ENCODE assay signal across 16 cellular contexts in the genomic region with DNA sequence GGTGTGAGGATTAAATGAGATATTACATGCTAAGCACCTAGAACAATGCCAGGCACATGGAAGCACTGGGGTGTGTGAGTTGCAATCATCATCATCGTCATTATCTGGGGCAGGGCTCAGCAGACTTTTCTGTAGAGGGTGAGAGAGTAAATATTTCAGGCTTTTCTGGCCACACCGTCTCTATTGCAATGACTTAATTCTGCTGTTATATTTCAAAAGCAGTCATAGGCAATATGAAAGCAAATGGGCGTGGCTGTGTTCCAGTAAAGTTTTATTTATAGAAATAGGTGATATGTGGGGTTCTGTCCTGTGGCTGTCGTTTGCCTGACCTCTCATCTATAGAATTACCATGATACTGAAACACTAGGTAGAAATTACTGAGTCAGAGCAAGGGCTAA.
A peak's percentile ranks its signal among the peaks of the same experiment; 100 is the strongest.
DNase-seq lines count a peak whose midpoint lies in the region; ATAC-seq and TF ChIP-seq lines count a peak whose summit lies in the region.
"Had no signal": no experiment of that assay in that cellular context is flagged by ENCODE, and none has a peak within 500 bp of the region (broad histone marks: within the 10 kb centered on the region; RNA-seq: fewer than 3 reads in every experiment).

No MANE protein-coding gene starts in this region.

- H3K27me3 ChIP-seq in breast epithelium (no peaks in the 10 kb centered on the region), left lung (no peaks in the 10 kb centered on the region), stomach (no peaks in the 10 kb centered on the region)
- H3K27me3 ChIP-seq: pancreas had no signal

- no peak for ATAC-seq in left lung

- H3K36me3 Mint-ChIP-seq in CD14-positive monocyte: peaks cover 0 to 4% of the 10 kb centered on the region in 2 donors
- H3K36me3 Mint-ChIP-seq: CD8-positive, alpha-beta memory T cell; IgD-negative memory B cell had no signal

- peaks cover 0 to 7% (median 0%) of the 10 kb centered on the region in 3 donors for H3K27me3 Mint-ChIP-seq in CD14-positive monocyte (ENCODE audit: low read depth in 3 of 3)

- peak overlapping the region; percentile 83 to 85 for H3K27ac ChIP-seq in breast epithelium
- H3K27ac ChIP-seq in left lung: peak overlapping the region; percentile 43 to 83
- H3K27ac ChIP-seq in stomach: peak overlapping the region in 4 of 5 donors; percentile 81 to 85 (median 84)

- peaks cover 0 to 18% of the 10 kb centered on the region in 2 donors for H3K4me1 ChIP-seq in breast epithelium
- peaks cover 34 to 60% of the 10 kb centered on the region in 2 donors for H3K4me1 ChIP-seq in left lung
- H3K4me1 ChIP-seq in stomach: peaks cover 27 to 66% (median 46%) of the 10 kb centered on the region in 4 donors

- WGBS in stomach, 5 donors: 45 to 60% (median 57%) methylated on average over 4 of the region's 4 CpGs

- peak overlapping the region; percentile 86 to 96 (median 94) for H3K27ac Mint-ChIP-seq in CD14-positive monocyte
- H3K27ac Mint-ChIP-seq: IgD-negative memory B cell had no signal

- no peak for TF ChIP-seq CTCF in CD14-positive monocyte (IDR thresholded peaks at IDR 0.05)
- TF ChIP-seq CTCF in breast epithelium (IDR thresholded peaks at IDR 0.05): no peak
- no peak for TF ChIP-seq CTCF in left lung (IDR thresholded peaks at IDR 0.05)
- TF ChIP-seq CTCF in stomach (IDR thresholded peaks at IDR 0.05): no peak

- H3K36me3 ChIP-seq in breast epithelium (no peaks in the 10 kb centered on the region), left lung (peaks cover 0 to 6% of the 10 kb centered on the region in 2 donors), stomach (no peaks in the 10 kb centered on the region)
- H3K36me3 ChIP-seq: pancreas had no signal

- intact Hi-C loops in CD14-positive monocyte (cut with micrococcal nuclease): no loop called here
- intact Hi-C loops in breast epithelium (cut with DNase I; ENCODE audit: low total_unique reads): no loop called here
- intact Hi-C loops in left lung (cut with DNase I): no loop called here
- intact Hi-C loops in stomach (cut with DNase I; ENCODE audit: low total_unique reads): no loop called here

- no peak overlapping the region for H3K4me3 Mint-ChIP-seq in CD14-positive monocyte
- H3K4me3 Mint-ChIP-seq: CD8-positive, alpha-beta memory T cell; IgD-negative memory B cell had no signal

- H3K9me3 ChIP-seq in breast epithelium (no peaks in the 10 kb centered on the region), left lung (no peaks in the 10 kb centered on the region), stomach (no peaks in the 10 kb centered on the region)
- H3K9me3 ChIP-seq: pancreas had no signal

- DNase-seq in CD14-positive monocyte (ENCODE audit: low spot score) (no peak), breast epithelium (ENCODE audit: low spot score in 2 of 2) (no peak), left lung (no peak), stomach (no peak), NCI-H69 (lab: John Stamatoyannopoulos, UW) (no peak), ecto neural progenitor cell (ENCODE audit: low spot score) (no peak), DMS153 treated with DMSO at 0.1 percent for 48 hours (lab: John Stamatoyannopoulos, UW; ENCODE audit: unreplicated experiment) (no peak)
- no peak for DNase-seq in stimulated activated CD4-positive, alpha-beta T cell treated with anti-CD3 and anti-CD28 coated beads, Interleukin-15, amount 100 ng/mL, for 24 hours
- DNase-seq: activated CD4-positive, alpha-beta T cell treated with anti-CD3 and anti-CD28 coated beads for 48 hours; activated gamma-delta T cell treated with Interleukin-2 at 50 U/mL for 16 hours; anterior cingulate cortex; CD8-positive, alpha-beta memory T cell; DND-41; NCI-H187 treated with DMSO at 0.1 percent for 48 hours; pancreas had no signal

- H3K4me3 ChIP-seq in breast epithelium (no peak overlapping the region), left lung (no peak overlapping the region), stomach (no peak overlapping the region)
- H3K4me3 ChIP-seq: pancreas had no signal

- H3K4me1 Mint-ChIP-seq in CD14-positive monocyte: peaks cover 63% of the 10 kb centered on the region
- H3K4me1 Mint-ChIP-seq: CD8-positive, alpha-beta memory T cell; IgD-negative memory B cell had no signal

- peaks cover 0 to 3% (median 0%) of the 10 kb centered on the region in 7 donors for H3K9me3 Mint-ChIP-seq in CD14-positive monocyte
- H3K9me3 Mint-ChIP-seq: CD8-positive, alpha-beta memory T cell had no signal

- TF ChIP-seq EP300 in stomach (IDR thresholded peaks at IDR 0.05): no peak

- no peak for TF ChIP-seq POLR2A in breast epithelium (IDR thresholded peaks at IDR 0.05)
- TF ChIP-seq POLR2A in stomach (IDR thresholded peaks at IDR 0.05): no peak
